ENCODE assay signal across 9 cellular contexts in the genomic region with DNA sequence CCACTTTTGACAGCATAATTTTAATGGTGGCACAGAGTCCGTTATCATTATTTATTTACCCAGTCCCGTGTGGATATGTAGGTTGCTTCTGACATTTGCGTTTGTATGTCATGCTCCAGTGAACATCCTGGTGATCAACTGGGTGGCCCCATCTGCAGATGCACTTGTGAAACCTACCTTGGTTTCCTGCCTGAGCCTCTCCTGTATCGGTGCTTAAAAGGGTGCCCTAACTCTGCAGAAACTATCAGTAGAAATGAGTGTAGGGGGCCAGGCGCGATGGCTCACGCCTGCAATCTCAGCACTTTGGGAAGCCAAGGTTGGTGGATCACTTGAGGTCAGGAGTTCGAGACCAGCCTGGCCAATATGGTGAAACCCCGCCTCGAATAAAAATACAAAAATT.
DNase-seq lines count a peak whose midpoint lies in the region; ATAC-seq and TF ChIP-seq lines count a peak whose summit lies in the region.
"Had no signal": no experiment of that assay in that cellular context is flagged by ENCODE, and none has a peak within 500 bp of the region (broad histone marks: within the 10 kb centered on the region; RNA-seq: fewer than 3 reads in every experiment).

No MANE protein-coding gene starts in this region.

- H3K36me3 Mint-ChIP-seq in CD14-positive monocyte: no peaks in the 10 kb centered on the region
- H3K36me3 Mint-ChIP-seq in WTC11: no peaks in the 10 kb centered on the region

- no peaks in the 10 kb centered on the region for H4K20me1 ChIP-seq in MM.1S (ENCODE audit: insufficient read depth, low read length)

- POLR2A ChIA-PET in WTC11 (lab: Charles Lee): no interaction called here

- peaks cover 33% of the 10 kb centered on the region for H3K4me1 ChIP-seq in MM.1S (ENCODE audit: low read length)
- peaks cover 6% of the 10 kb centered on the region for H3K4me1 ChIP-seq in lower lobe of right lung

- H3K9me3 ChIP-seq in MM.1S (replicated peaks; ENCODE audit: insufficient read depth, low read length) (no peaks in the 10 kb centered on the region), lower lobe of right lung (no peaks in the 10 kb centered on the region)

- no peak overlapping the region for H2AFZ ChIP-seq in MM.1S (ENCODE audit: low read length)

- H3K9ac ChIP-seq in MM.1S (ENCODE audit: low read length): peak overlapping the region; percentile 75

- no peaks in the 10 kb centered on the region for H3K79me2 ChIP-seq in MM.1S (ENCODE audit: low read length)

- no peak overlapping the region for H3K4me3 ChIP-seq in MM.1S (ENCODE audit: low read length)
- H3K4me3 ChIP-seq in lower lobe of right lung: no peak overlapping the region

- H3K27me3 ChIP-seq in MM.1S (replicated peaks; ENCODE audit: insufficient read depth, low read length): no peaks in the 10 kb centered on the region
- H3K27me3 ChIP-seq in lower lobe of right lung (ENCODE audit: low read depth): no peaks in the 10 kb centered on the region

- H3K4me3 Mint-ChIP-seq in CD14-positive monocyte (peak overlapping the region in 1 of 2 donors; percentile 81), WTC11 (no peak overlapping the region)
- H3K4me3 Mint-ChIP-seq: dendritic cell treated with granulocyte-macrophage colony-stimulating factor and Interleukin-4, amounts not matched to agents 40 ng/mL and 50 ng/mL, for 4 days had no signal

- H3K27ac ChIP-seq in MM.1S (ENCODE audit: low read length) (peak overlapping the region; percentile 99), lower lobe of right lung (no peak overlapping the region)

- CTCF ChIA-PET in WTC11 (lab: Charles Lee): no interaction called here

- peak; percentile 68 for ATAC-seq in GM21619 (IDR thresholded peaks at IDR 0.05; ENCODE audit: unreplicated experiment)
- ATAC-seq in lower lobe of right lung: no peak
- no peak for ATAC-seq in WTC11

- in situ Hi-C loops in GM13976 (cut with MboI; ENCODE audit: low sequenced_read_pairs, unreplicated experiment): no loop called here

- intact Hi-C loops in lower lobe of right lung (cut with DNase I) (no loop called here), CD14-positive monocyte (cut with micrococcal nuclease) (no loop called here)

- peaks cover 0 to 3% (median 0%) of the 10 kb centered on the region in 7 donors for H3K9me3 Mint-ChIP-seq in CD14-positive monocyte
- H3K9me3 Mint-ChIP-seq in WTC11: peaks cover 5% of the 10 kb centered on the region; the same call in 1 of the 2 replicates
- H3K9me3 Mint-ChIP-seq: dendritic cell treated with granulocyte-macrophage colony-stimulating factor and Interleukin-4, amounts not matched to agents 40 ng/mL and 50 ng/mL, for 4 days had no signal

- H3K36me3 ChIP-seq in MM.1S (replicated peaks; ENCODE audit: insufficient read depth, low read length): no peaks in the 10 kb centered on the region
- no peaks in the 10 kb centered on the region for H3K36me3 ChIP-seq in lower lobe of right lung

- no peak for TF ChIP-seq CTCF in GM13976 (IDR thresholded peaks at IDR 0.05; ENCODE audit: borderline replicate concordance, control extremely low read depth, extremely low read depth, insufficient read depth, missing control alignments)
- TF ChIP-seq CTCF in MM.1S (IDR thresholded peaks at IDR 0.05; ENCODE audit: low read length): no peak
- TF ChIP-seq CTCF in lower lobe of right lung (IDR thresholded peaks at IDR 0.05): no peak
- no peak for TF ChIP-seq CTCF in CD14-positive monocyte (IDR thresholded peaks at IDR 0.05)
- no peak for TF ChIP-seq CTCF in WTC11 (IDR thresholded peaks at IDR 0.05)

- DNase-seq in GM13976 (ENCODE audit: low spot score): peak; percentile 75
- DNase-seq in MM.1S: peak; percentile 97
- DNase-seq in lower lobe of right lung: peak; percentile 13
- DNase-seq in CD14-positive monocyte (ENCODE audit: low spot score): no peak
- no peak for DNase-seq in WTC11 (ENCODE audit: low spot score)
- DNase-seq in NCI-H2227 (lab: John Stamatoyannopoulos, UW; ENCODE audit: unreplicated experiment): no peak
- DNase-seq in NCI-H128 (lab: John Stamatoyannopoulos, UW; ENCODE audit: unreplicated experiment): no peak

- H3K9me2 ChIP-seq in MM.1S (replicated peaks; ENCODE audit: insufficient read depth, low read length): no peaks in the 10 kb centered on the region

- H3F3A ChIP-seq in MM.1S (ENCODE audit: insufficient read depth, low read length): peaks cover 26% of the 10 kb centered on the region

- H3K27ac Mint-ChIP-seq in CD14-positive monocyte (no peak overlapping the region), WTC11 (no peak overlapping the region)

- H3K4me2 ChIP-seq in MM.1S (ENCODE audit: low read depth, low read length): peak overlapping the region; percentile 93

- H3K27me3 Mint-ChIP-seq in CD14-positive monocyte (ENCODE audit: low read depth in 3 of 3): peaks cover 11 to 14% (median 13%) of the 10 kb centered on the region in 3 donors
- peaks cover 1% of the 10 kb centered on the region; the same call in 1 of the 2 replicates for H3K27me3 Mint-ChIP-seq in WTC11 (ENCODE audit: low read depth)

- H3K4me1 Mint-ChIP-seq in CD14-positive monocyte (peaks cover 20% of the 10 kb centered on the region), WTC11 (peaks cover 12% of the 10 kb centered on the region)

TF ChIP-seq in WTC11, 78 proteins besides CTCF, POLR2A, EP300 and RAD21:
- TF ChIP-seq, protein P1, sequence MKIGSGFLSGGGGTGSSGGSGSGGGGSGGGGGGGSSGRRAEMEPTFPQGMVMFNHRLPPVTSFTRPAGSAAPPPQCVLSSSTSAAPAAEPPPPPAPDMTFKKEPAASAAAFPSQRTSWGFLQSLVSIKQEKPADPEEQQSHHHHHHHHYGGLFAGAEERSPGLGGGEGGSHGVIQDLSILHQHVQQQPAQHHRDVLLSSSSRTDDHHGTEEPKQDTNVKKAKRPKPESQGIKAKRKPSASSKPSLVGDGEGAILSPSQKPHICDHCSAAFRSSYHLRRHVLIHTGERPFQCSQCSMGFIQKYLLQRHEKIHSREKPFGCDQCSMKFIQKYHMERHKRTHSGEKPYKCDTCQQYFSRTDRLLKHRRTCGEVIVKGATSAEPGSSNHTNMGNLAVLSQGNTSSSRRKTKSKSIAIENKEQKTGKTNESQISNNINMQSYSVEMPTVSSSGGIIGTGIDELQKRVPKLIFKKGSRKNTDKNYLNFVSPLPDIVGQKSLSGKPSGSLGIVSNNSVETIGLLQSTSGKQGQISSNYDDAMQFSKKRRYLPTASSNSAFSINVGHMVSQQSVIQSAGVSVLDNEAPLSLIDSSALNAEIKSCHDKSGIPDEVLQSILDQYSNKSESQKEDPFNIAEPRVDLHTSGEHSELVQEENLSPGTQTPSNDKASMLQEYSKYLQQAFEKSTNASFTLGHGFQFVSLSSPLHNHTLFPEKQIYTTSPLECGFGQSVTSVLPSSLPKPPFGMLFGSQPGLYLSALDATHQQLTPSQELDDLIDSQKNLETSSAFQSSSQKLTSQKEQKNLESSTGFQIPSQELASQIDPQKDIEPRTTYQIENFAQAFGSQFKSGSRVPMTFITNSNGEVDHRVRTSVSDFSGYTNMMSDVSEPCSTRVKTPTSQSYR (CRISPR knock-in tag; IDR thresholded peaks at IDR 0.05): no peak
- TF ChIP-seq TCF7 (CRISPR knock-in tag; IDR thresholded peaks at IDR 0.05; ENCODE audit: low read depth): no peak
- no peak for TF ChIP-seq MAX (CRISPR knock-in tag; IDR thresholded peaks at IDR 0.05)

Comparison
In these comparisons a context has a peak if more than half of its experiments do, and no peak if none do; other contexts are left out.
1. DNase-seq: peak in GM13976 (single experiment), MM.1S (single experiment) and lower lobe of right lung (single experiment); none in CD14-positive monocyte (single experiment), WTC11 (single experiment), NCI-H2227 (single experiment) and NCI-H128 (single experiment).